22 cellular contexts compared by ENCODE assay signal in the genomic region with DNA sequence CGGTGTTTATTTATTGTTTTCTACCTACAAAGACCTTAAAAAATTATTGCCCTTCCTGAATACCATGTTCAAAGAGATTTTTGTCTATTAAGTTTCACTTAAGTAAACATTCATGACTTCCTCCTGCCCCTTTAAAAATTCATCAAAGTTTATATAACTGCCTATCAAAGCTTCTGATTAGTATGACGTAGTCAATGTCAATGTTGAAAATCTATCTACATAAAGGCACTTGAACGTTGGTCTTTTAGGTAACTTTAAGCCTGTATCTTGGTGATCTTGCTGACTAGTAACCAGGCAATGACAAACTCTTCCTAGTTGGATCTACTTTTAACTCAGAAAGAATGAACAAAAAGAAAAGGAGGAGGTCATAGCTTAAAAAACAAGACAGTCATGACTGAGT.
"Had no signal": no experiment of that assay in that cellular context is flagged by ENCODE, and none has a peak within 500 bp of the region (broad histone marks: within the 10 kb centered on the region; RNA-seq: fewer than 3 reads in every experiment).

No MANE protein-coding gene starts in this region.

- H3K27me3 ChIP-seq: colonic mucosa, esophagus muscularis mucosa, gastrocnemius medialis, heart right ventricle, left lung had no signal

- H3K4me3 Mint-ChIP-seq: dendritic cell treated with granulocyte-macrophage colony-stimulating factor and Interleukin-4, amounts not matched to agents 40 ng/mL and 50 ng/mL, for 4 days; effector memory CD8-positive, alpha-beta T cell; naive thymus-derived CD4-positive, alpha-beta T cell had no signal

- H3K36me3 ChIP-seq: colonic mucosa, esophagus muscularis mucosa, gastrocnemius medialis, heart right ventricle, left lung, lower lobe of right lung had no signal

- H3K9me3 ChIP-seq: colonic mucosa, gastrocnemius medialis, lower lobe of right lung had no signal

- H3K4me1 ChIP-seq: esophagus muscularis mucosa, gastrocnemius medialis, heart right ventricle, left lung, lower lobe of right lung had no signal

- H3K27ac Mint-ChIP-seq: dendritic cell treated with granulocyte-macrophage colony-stimulating factor and Interleukin-4, amounts not matched to agents 40 ng/mL and 50 ng/mL, for 4 days; effector memory CD8-positive, alpha-beta T cell; naive thymus-derived CD4-positive, alpha-beta T cell had no signal

- ATAC-seq: effector memory CD8-positive, alpha-beta T cell; gastrocnemius medialis; heart right ventricle; left cardiac atrium; left lung; left ventricle myocardium superior; lower lobe of right lung; naive thymus-derived CD4-positive, alpha-beta T cell had no signal

- FAIRE-seq: endothelial cell of umbilical vein, islet of Langerhans, keratinocyte had no signal

- H3K27me3 Mint-ChIP-seq: dendritic cell treated with granulocyte-macrophage colony-stimulating factor and Interleukin-4, amounts not matched to agents 40 ng/mL and 50 ng/mL, for 4 days had no signal

- H3K27ac ChIP-seq: colonic mucosa, esophagus muscularis mucosa, gastrocnemius medialis, heart right ventricle, left lung, lower lobe of right lung had no signal

- H3K9me3 Mint-ChIP-seq: effector memory CD8-positive, alpha-beta T cell had no signal

- DNase-seq: colonic mucosa; cortex of kidney; effector CD8-positive, alpha-beta T cell; effector memory CD8-positive, alpha-beta T cell; foreskin melanocyte; gastrocnemius medialis; glutamatergic neuron; head of caudate nucleus; heart right ventricle; hippocampal formation; left cardiac atrium; left lung; left ventricle myocardium superior; lower lobe of right lung; mesenchymal stem cell; midbrain; naive thymus-derived CD4-positive, alpha-beta T cell had no signal

- H3K4me1 Mint-ChIP-seq: naive thymus-derived CD4-positive, alpha-beta T cell had no signal

- H3K4me3 ChIP-seq: colonic mucosa, esophagus muscularis mucosa, gastrocnemius medialis, heart right ventricle, left lung, lower lobe of right lung had no signal
